ENCODE assay signal across 8 cellular contexts in genomic region chr18:11849845-11850747, GRCh38. TPM values are rescaled to one million over a fixed set of nuclear protein-coding genes. Genes with fewer than 3 reads are reported as not detected.
DNase-seq lines count a peak whose midpoint lies in the region; ATAC-seq, FAIRE-seq and TF ChIP-seq lines count a peak whose summit lies in the region.

No MANE protein-coding gene starts in this region.

- intact Hi-C loops in endothelial cell of umbilical vein (cut with micrococcal nuclease) (loop anchor here (5.0 to 10.0 kb wide), 3 partner anchors 115 to 187 kb away; no protein-coding TSS in a partner anchor), mucosa of descending colon (cut with DNase I, micrococcal nuclease) (loop anchor here (10.0 kb wide), 1 partner anchor 55 kb away; the partner anchor contains the start of gene MPPE1 (in 2 of the 2))

- no peaks in the 10 kb centered on the region for H3K27me3 ChIP-seq in HAP-1 (ENCODE audit: low read depth)
- H3K27me3 ChIP-seq in endothelial cell of umbilical vein (ENCODE audit: control insufficient read depth in 2 of 2, insufficient read depth in 2 of 2, low read length in 2 of 2), result peaks cover 2 to 5% of the 10 kb centered on the region in 2 experiments

- BruUV-seq in endothelial cell of umbilical vein (replicated peaks; lab: Mats Ljungman, UMichigan), result no TSS peak

- no peak for TF ChIP-seq POLR2A in endothelial cell of umbilical vein (IDR thresholded peaks at IDR 0.05; ENCODE audit: low read depth, low read length)

- no peak for FAIRE-seq in endothelial cell of umbilical vein (lab: Jason Lieb, UNC)

- peak overlapping the region; percentile 91 for H3K4me2 ChIP-seq in endothelial cell of umbilical vein (ENCODE audit: insufficient read depth, low read length)

- H3K4me1 ChIP-seq in HAP-1 (peaks cover 15% of the 10 kb centered on the region), endothelial cell of umbilical vein (ENCODE audit: control insufficient read depth, extremely low read depth, insufficient read depth, low read length) (peaks cover 21% of the 10 kb centered on the region), mucosa of descending colon (ENCODE audit: low read depth) (peaks cover 16% of the 10 kb centered on the region)

- no peaks in the 10 kb centered on the region for H3K36me3 ChIP-seq in HAP-1 (replicated peaks)
- H3K36me3 ChIP-seq in endothelial cell of umbilical vein (ENCODE audit: control insufficient read depth in 2 of 2, extremely low read depth in 1 of 2, insufficient read depth in 2 of 2, low read length in 2 of 2), result no peaks in the 10 kb centered on the region
- no peaks in the 10 kb centered on the region for H3K36me3 ChIP-seq in mucosa of descending colon (ENCODE audit: low read depth)

- CTCF ChIA-PET in endothelial cell of umbilical vein (lab: Charles Lee), result interaction anchor here (1.4 to 2.1 kb wide), 2 partner anchors 23 to 117 kb away, joined by 3 to 8 read pairs; no protein-coding TSS in a partner anchor

- H2AFZ ChIP-seq in endothelial cell of umbilical vein (ENCODE audit: low read depth, low read length), result peak overlapping the region; percentile 91

- TF ChIP-seq CTCF in endothelial cell of umbilical vein (IDR thresholded peaks at IDR 0.05; ENCODE audit: extremely low read depth in 1 of 2, insufficient read depth in 1 of 2, low read depth in 1 of 2, low read length in 2 of 2) (no peak), mucosa of descending colon (IDR thresholded peaks at IDR 0.05) (no peak)

- ATAC-seq in mucosa of descending colon, result peak; percentile 38
- ATAC-seq in HG02763 (IDR thresholded peaks at IDR 0.05; ENCODE audit: unreplicated experiment), result no peak
- ATAC-seq in GM18517 (IDR thresholded peaks at IDR 0.05; ENCODE audit: unreplicated experiment), result no peak

- H3K9me3 ChIP-seq in HAP-1 (no peaks in the 10 kb centered on the region), endothelial cell of umbilical vein (replicated peaks; ENCODE audit: control insufficient read depth, insufficient read depth, low read length) (no peaks in the 10 kb centered on the region), mucosa of descending colon (no peaks in the 10 kb centered on the region)

- dilution Hi-C loops in endothelial cell of umbilical vein (cut with MboI; ENCODE audit: extremely low pct_ligation_motif_present, low sequenced_read_pairs), result no loop called here

- no peaks in the 10 kb centered on the region for H4K20me1 ChIP-seq in endothelial cell of umbilical vein (replicated peaks; ENCODE audit: control insufficient read depth, extremely low read depth, insufficient read depth, low read length)

- H3K27ac ChIP-seq in endothelial cell of umbilical vein (ENCODE audit: insufficient read depth, low read depth, low read length), result peak overlapping the region; percentile 89

- H3K4me3 ChIP-seq in HAP-1 (peak overlapping the region; percentile 63), endothelial cell of umbilical vein (replicated peaks in 1 of 3; ENCODE audit: insufficient read depth in 1 of 3, low read depth in 1 of 3, low read length in 3 of 3) (peak overlapping the region; percentile 19 to 94 (median 86)), mucosa of descending colon (no peak overlapping the region)

- H3K9me1 ChIP-seq in endothelial cell of umbilical vein (replicated peaks; ENCODE audit: control insufficient read depth, extremely low read depth, insufficient read depth, low read length), result no peaks in the 10 kb centered on the region

- H3K79me2 ChIP-seq in endothelial cell of umbilical vein (ENCODE audit: control insufficient read depth, insufficient read depth, low read length), result peaks cover 21% of the 10 kb centered on the region

- H3K9ac ChIP-seq in endothelial cell of umbilical vein (replicated peaks; ENCODE audit: extremely low read depth, insufficient read depth, low read length), result peak overlapping the region; percentile 97

- POLR2A ChIA-PET in endothelial cell of umbilical vein (lab: Charles Lee), result interaction anchor here (0.6 kb wide), 1 partner anchor 161 kb away, joined by 6 read pairs; the partner anchor contains the start of gene GNAL

- in situ Hi-C loops in HAP-1 (cut with MboI; ENCODE audit: low sequenced_read_pairs), result no loop called here

- peak; percentile 17 to 65 for DNase-seq in HAP-1 (ENCODE audit: low spot score in 2 of 2)
- peak; percentile 52 for DNase-seq in NCI-H82 treated with DMSO at 0.1 percent for 48 hours (lab: John Stamatoyannopoulos, UW; ENCODE audit: unreplicated experiment)
- peak; percentile 46 for DNase-seq in activated CD8-positive, alpha-beta memory T cell treated with anti-CD3 and anti-CD28 coated beads, Interleukin-2, amount 50 U/mL, for 4 hours
- peak; percentile 43 for DNase-seq in endothelial cell of umbilical vein (ENCODE audit: low read depth, low spot score)
- peak; percentile 56 to 73 (median 65) for DNase-seq in mucosa of descending colon
- DNase-seq in stimulated activated CD8-positive, alpha-beta memory T cell treated with anti-CD3 and anti-CD28 coated beads, Interleukin-15, amount 100 ng/mL, for 4 hours (ENCODE audit: low read depth in 2 of 2), result peak; percentile 24 to 35

TF ChIP-seq in endothelial cell of umbilical vein, 7 proteins besides CTCF, POLR2A, EP300 and RAD21:
- TF ChIP-seq EZH2 (IDR thresholded peaks at IDR 0.05; ENCODE audit: borderline replicate concordance, low read depth, low read length, severe bottlenecking) (no peak), JUN (IDR thresholded peaks at IDR 0.05; ENCODE audit: borderline replicate concordance, insufficient read depth, insufficient read length, low read depth) (no peak), GATA2 (IDR thresholded peaks at IDR 0.05; ENCODE audit: insufficient read depth, insufficient read length, low read depth, low read length) (no peak), MAX (IDR thresholded peaks at IDR 0.05; ENCODE audit: insufficient read depth, insufficient read length) (no peak), FOS (IDR thresholded peaks at IDR 0.05; ENCODE audit: borderline replicate concordance, insufficient read depth, low read length) (no peak), MYC (IDR thresholded peaks at IDR 0.05; ENCODE audit: low read depth, low read length) (no peak), POLR2AphosphoS5 (IDR thresholded peaks at IDR 0.05; ENCODE audit: insufficient read depth, low read depth, low read length) (no peak)

RNA-seq across cellular contexts. Expression of gene CHMP1B, which starts 1.1 kb away (rescaled TPM):
- total RNA-seq in endothelial cell of umbilical vein (27.0 and 27.2 TPM in 2 replicates), mucosa of descending colon (10 to 100 TPM; 60.9 to 88.3 (median 66.7) TPM)
- 17.4 and 24.0 TPM in 2 replicates for polyA plus RNA-seq in endothelial cell of umbilical vein
- 22.5 and 24.0 TPM in 2 replicates for polyA plus RNA-seq in endothelial cell of umbilical vein (2011; cell fraction: cytosol; rRNA removed)
- 15.7 TPM in 2 replicates for polyA plus RNA-seq in endothelial cell of umbilical vein (2011; cell fraction: nucleus; rRNA removed)
- 29.4 and 29.5 TPM in 2 replicates for polyA plus RNA-seq in endothelial cell of umbilical vein (2012)
- polyA minus RNA-seq in endothelial cell of umbilical vein, result 27.8 and 28.7 TPM in 2 replicates
- 24.2 TPM for polyA minus RNA-seq in endothelial cell of umbilical vein (2011; cell fraction: cytosol; rRNA and poly(A)+ RNA removed)
- 17.3 and 22.8 TPM in 2 replicates for polyA minus RNA-seq in endothelial cell of umbilical vein (2011; cell fraction: nucleus; rRNA and poly(A)+ RNA removed)

RNA-seq across cellular contexts. Expression of gene MPPE1, which starts 58.0 kb away (rescaled TPM):
- total RNA-seq in endothelial cell of umbilical vein (28.8 and 30.6 TPM in 2 replicates), mucosa of descending colon (100 to 1,000 TPM in 1 of 3 donors, 10 to 100 TPM in 2; 56.7 to 103 (median 68.8) TPM)
- polyA plus RNA-seq in endothelial cell of umbilical vein, result 13.4 and 15.2 TPM in 2 replicates
- 11.6 and 12.4 TPM in 2 replicates for polyA plus RNA-seq in endothelial cell of umbilical vein (2011; cell fraction: cytosol; rRNA removed)
- 42.3 and 43.2 TPM in 2 replicates for polyA plus RNA-seq in endothelial cell of umbilical vein (2011; cell fraction: nucleus; rRNA removed)
- 12.1 and 20.8 TPM in 2 replicates for polyA plus RNA-seq in endothelial cell of umbilical vein (2012)
- polyA minus RNA-seq in endothelial cell of umbilical vein, result 18.4 and 26.6 TPM in 2 replicates
- polyA minus RNA-seq in endothelial cell of umbilical vein (2011; cell fraction: cytosol; rRNA and poly(A)+ RNA removed), result 9.5 TPM
- polyA minus RNA-seq in endothelial cell of umbilical vein (2011; cell fraction: nucleus; rRNA and poly(A)+ RNA removed), result 17.7 and 23.9 TPM in 2 replicates
